17 cellular contexts compared by ENCODE assay signal in genomic region chr20:57699395-57699794, GRCh38. TPM values are rescaled to one million over a fixed set of nuclear protein-coding genes. Genes with fewer than 3 reads are reported as not detected.
DNase-seq lines count a peak whose midpoint lies in the region; ATAC-seq, FAIRE-seq and TF ChIP-seq lines count a peak whose summit lies in the region.
"Had no signal": no experiment of that assay in that cellular context is flagged by ENCODE, and none has a peak within 500 bp of the region (broad histone marks: within the 10 kb centered on the region; RNA-seq: fewer than 3 reads in every experiment).

No MANE protein-coding gene starts in this region.

- H3K27ac ChIP-seq in RWPE1 (peak overlapping the region; percentile 96), keratinocyte (ENCODE audit: control insufficient read depth, insufficient read depth, low read length) (peak overlapping the region; percentile 87)

- no peaks in the 10 kb centered on the region for H3K9me3 ChIP-seq in keratinocyte (ENCODE audit: control insufficient read depth, low read depth, low read length)
- no peaks in the 10 kb centered on the region for H3K9me3 ChIP-seq in Caco-2
- H3K9me3 ChIP-seq: esophagus squamous epithelium, mucosa of descending colon, SJSA1 had no signal

- H3K4me2 ChIP-seq in keratinocyte (ENCODE audit: control insufficient read depth, extremely low read depth, insufficient read depth, low read depth, low read length): peak overlapping the region; percentile 63

- POLR2A ChIA-PET in RWPE1 (lab: Yijun Ruan, JAX; ENCODE audit: low non-redundant PET) (interaction anchor here (2.1 to 2.3 kb wide), 2 partner anchors 9 to 10 kb away, joined by 11 to 12 read pairs; partner anchors contain the start of gene PMEPA1), Caco-2 (lab: Charles Lee) (no interaction called here)

- no peaks in the 10 kb centered on the region for H3K9me3 Mint-ChIP-seq in stimulated activated naive CD8-positive, alpha-beta T cell treated with anti-CD3 and anti-CD28 coated beads, Interleukin-15, Interleukin-2, amounts not matched to agents 100 ng/mL and 50 ng/mL, for 24 hours
- H3K9me3 Mint-ChIP-seq in stimulated activated naive CD8-positive, alpha-beta T cell treated with anti-CD3 and anti-CD28 coated beads, Interleukin-15, amount 100 ng/mL, for 72 hours: no peaks in the 10 kb centered on the region
- H3K9me3 Mint-ChIP-seq in activated T-helper 2 cell treated with anti-CD3 and anti-CD28 coated beads, Interferon-gamma antibody, Interleukin-2, Interleukin-4, amounts not matched to agents 10 μg/mL and 5 μg/mL and 100 μg/mL, durations not matched to agents 14 hours and 24 hours and 36 hours: no peaks in the 10 kb centered on the region
- no peaks in the 10 kb centered on the region for H3K9me3 Mint-ChIP-seq in Caco-2 (ENCODE audit: unreplicated experiment)
- H3K9me3 Mint-ChIP-seq: T-helper 2 cell treated with Interferon-gamma antibody and Interleukin-4, amounts not matched to agents 5 μg/mL and 100 μg/mL, for 36 hours had no signal

- peak overlapping the region; percentile 33 for H3K9ac ChIP-seq in keratinocyte (ENCODE audit: control insufficient read depth, extremely low read depth, insufficient read depth, low read length)

- peak overlapping the region in 1 of 3 experiments; percentile 39 for H3K4me3 ChIP-seq in keratinocyte (ENCODE audit: control insufficient read depth in 2 of 3, extremely low read depth in 1 of 3, insufficient read depth in 2 of 3, low read depth in 1 of 3, low read length in 3 of 3)
- H3K4me3 ChIP-seq in Caco-2 (ENCODE audit: low read depth, low read length): no peak overlapping the region
- H3K4me3 ChIP-seq: esophagus squamous epithelium, mucosa of descending colon, SJSA1 had no signal

- peaks cover 24% of the 10 kb centered on the region for H4K20me1 ChIP-seq in keratinocyte (ENCODE audit: control insufficient read depth, extremely low read depth, insufficient read depth, low read length)

- H3K4me3 Mint-ChIP-seq in stimulated activated naive CD8-positive, alpha-beta T cell treated with anti-CD3 and anti-CD28 coated beads, Interleukin-15, Interleukin-2, amounts not matched to agents 100 ng/mL and 50 ng/mL, for 24 hours: peak overlapping the region; percentile 43
- no peak overlapping the region for H3K4me3 Mint-ChIP-seq in stimulated activated naive CD8-positive, alpha-beta T cell treated with anti-CD3 and anti-CD28 coated beads, Interleukin-15, amount 100 ng/mL, for 72 hours
- no peak overlapping the region for H3K4me3 Mint-ChIP-seq in activated T-helper 2 cell treated with anti-CD3 and anti-CD28 coated beads, Interferon-gamma antibody, Interleukin-2, Interleukin-4, amounts not matched to agents 10 μg/mL and 5 μg/mL and 100 μg/mL, durations not matched to agents 14 hours and 24 hours and 36 hours (ENCODE audit: low read depth)
- H3K4me3 Mint-ChIP-seq in Caco-2 (ENCODE audit: unreplicated experiment): no peak overlapping the region
- H3K4me3 Mint-ChIP-seq: T-helper 2 cell treated with Interferon-gamma antibody and Interleukin-4, amounts not matched to agents 5 μg/mL and 100 μg/mL, for 36 hours had no signal

- H3K36me3 ChIP-seq in keratinocyte (ENCODE audit: control insufficient read depth in 2 of 2, extremely low read depth in 1 of 2, insufficient read depth in 2 of 2, low read length in 2 of 2): peaks cover 6 to 44% of the 10 kb centered on the region in 2 experiments
- no peaks in the 10 kb centered on the region for H3K36me3 ChIP-seq in Caco-2 (ENCODE audit: control insufficient read depth, insufficient read depth, low read length)
- H3K36me3 ChIP-seq: esophagus squamous epithelium, SJSA1 had no signal

- dilution Hi-C loops in keratinocyte (cut with MboI; ENCODE audit: extremely low pct_ligation_motif_present, low sequenced_read_pairs): no loop called here

- H3K4me1 ChIP-seq in keratinocyte (ENCODE audit: control insufficient read depth, extremely low read depth, insufficient read depth, low read length) (peaks cover 87% of the 10 kb centered on the region), Caco-2 (peaks cover 23% of the 10 kb centered on the region)

- TF ChIP-seq CTCF in RWPE1 (conservative IDR thresholded peaks at IDR 0.05; ENCODE audit: low read depth): no peak
- TF ChIP-seq CTCF in keratinocyte (optimal IDR thresholded peaks at IDR 0.05 in 1 of 3, IDR thresholded peaks at IDR 0.05 in 1 of 3, conservative IDR thresholded peaks at IDR 0.05 in 1 of 3; ENCODE audit: extremely low read depth in 1 of 3, insufficient read depth in 2 of 3, low read length in 3 of 3): no peak
- TF ChIP-seq CTCF in Caco-2 (IDR thresholded peaks at IDR 0.05; ENCODE audit: insufficient read depth in 1 of 2, low read depth in 1 of 2, low read length in 1 of 2, severe bottlenecking in 1 of 2, unreplicated experiment in 1 of 2): no peak

- H3K27me3 ChIP-seq in keratinocyte (ENCODE audit: control insufficient read depth, extremely low read depth, insufficient read depth, low read length): no peaks in the 10 kb centered on the region
- H3K27me3 ChIP-seq in Caco-2 (replicated peaks; ENCODE audit: control insufficient read depth, insufficient read depth, low read length): no peaks in the 10 kb centered on the region; the same call in none of the 2 replicates
- H3K27me3 ChIP-seq: SJSA1 had no signal

- H3K9me1 ChIP-seq in keratinocyte (ENCODE audit: control insufficient read depth, extremely low read depth, insufficient read depth, low read length): peaks cover 10% of the 10 kb centered on the region

- no peak for DNase-seq in stimulated activated naive CD8-positive, alpha-beta T cell treated with anti-CD3 and anti-CD28 coated beads, Interleukin-15, amount 100 ng/mL, for 72 hours
- DNase-seq in RWPE1 (ENCODE audit: low spot score) (no peak), keratinocyte (ENCODE audit: low read depth, low spot score) (no peak), Caco-2 (no peak), NCI-H128 (lab: John Stamatoyannopoulos, UW; ENCODE audit: unreplicated experiment) (no peak)
- no peak for DNase-seq in effector CD8-positive, alpha-beta T cell (lab: John Stamatoyannopoulos, UW)
- no peak for DNase-seq in activated T-helper 2 cell treated with anti-CD3 and anti-CD28 coated beads, Interferon-gamma antibody, Interleukin-2, Interleukin-4, amounts not matched to agents 10 μg/mL and 5 μg/mL and 100 μg/mL, durations not matched to agents 14 hours and 24 hours and 36 hours (ENCODE audit: low spot score)
- DNase-seq: amniotic stem cell; central memory CD4-positive, alpha-beta T cell; esophagus squamous epithelium; mucosa of descending colon; NCI-H1092 treated with DMSO at 0.1 percent for 48 hours; NCI-H524 had no signal

- H3K79me2 ChIP-seq in keratinocyte (ENCODE audit: control insufficient read depth, insufficient read depth, low read length): peaks cover 86% of the 10 kb centered on the region

- intact Hi-C loops in activated T-helper 2 cell treated with anti-CD3 and anti-CD28 coated beads, Interferon-gamma antibody, Interleukin-2, Interleukin-4, amounts not matched to agents 10 μg/mL and 5 μg/mL and 100 μg/mL, durations not matched to agents 14 hours and 24 hours and 36 hours (cut with micrococcal nuclease): loop anchor here (5.0 kb wide), 1 partner anchor 48 kb away; no protein-coding TSS in a partner anchor
- intact Hi-C loops in Caco-2 (cut with micrococcal nuclease; ENCODE audit: unreplicated experiment): no loop called here

- no peaks in the 10 kb centered on the region for H3K36me3 Mint-ChIP-seq in stimulated activated naive CD8-positive, alpha-beta T cell treated with anti-CD3 and anti-CD28 coated beads, Interleukin-15, Interleukin-2, amounts not matched to agents 100 ng/mL and 50 ng/mL, for 24 hours (ENCODE audit: low read depth)
- no peaks in the 10 kb centered on the region for H3K36me3 Mint-ChIP-seq in activated T-helper 2 cell treated with anti-CD3 and anti-CD28 coated beads, Interferon-gamma antibody, Interleukin-2, Interleukin-4, amounts not matched to agents 10 μg/mL and 5 μg/mL and 100 μg/mL, durations not matched to agents 14 hours and 24 hours and 36 hours (ENCODE audit: low read depth)
- H3K36me3 Mint-ChIP-seq in Caco-2 (ENCODE audit: insufficient read depth, unreplicated experiment): no peaks in the 10 kb centered on the region

- H2AFZ ChIP-seq in keratinocyte (ENCODE audit: control insufficient read depth, low read length): no peak overlapping the region

- BruUV-seq in Caco-2 (replicated peaks; lab: Mats Ljungman, UMichigan): no TSS peak

- FAIRE-seq in keratinocyte (lab: Jason Lieb, UNC): no peak

- CTCF ChIA-PET in RWPE1 (lab: Yijun Ruan, JAX) (interaction anchor here (0.7 to 1.0 kb wide), 3 partner anchors 8 to 580 kb away, joined by 3 to 6 read pairs (median 3); no protein-coding TSS in a partner anchor), Caco-2 (lab: Charles Lee) (interaction anchor here (1.6 kb wide), 1 partner anchor 11 kb away, joined by 5 read pairs; the partner anchor contains the start of gene PMEPA1)

- peaks cover 76% of the 10 kb centered on the region for H3K4me1 Mint-ChIP-seq in stimulated activated naive CD8-positive, alpha-beta T cell treated with anti-CD3 and anti-CD28 coated beads, Interleukin-15, Interleukin-2, amounts not matched to agents 100 ng/mL and 50 ng/mL, for 24 hours (ENCODE audit: low read depth)
- peaks cover 48% of the 10 kb centered on the region for H3K4me1 Mint-ChIP-seq in stimulated activated naive CD8-positive, alpha-beta T cell treated with anti-CD3 and anti-CD28 coated beads, Interleukin-15, amount 100 ng/mL, for 72 hours
- H3K4me1 Mint-ChIP-seq in activated T-helper 2 cell treated with anti-CD3 and anti-CD28 coated beads, Interferon-gamma antibody, Interleukin-2, Interleukin-4, amounts not matched to agents 10 μg/mL and 5 μg/mL and 100 μg/mL, durations not matched to agents 14 hours and 24 hours and 36 hours (ENCODE audit: low read depth): peaks cover 28% of the 10 kb centered on the region
- peaks cover 20% of the 10 kb centered on the region for H3K4me1 Mint-ChIP-seq in Caco-2 (ENCODE audit: low read depth, unreplicated experiment)

- no peak for ATAC-seq in stimulated activated naive CD8-positive, alpha-beta T cell treated with anti-CD3 and anti-CD28 coated beads, Interleukin-15, amount 100 ng/mL, for 72 hours
- ATAC-seq: left lobe of liver, mucosa of descending colon had no signal

- H3K27me3 Mint-ChIP-seq in stimulated activated naive CD8-positive, alpha-beta T cell treated with anti-CD3 and anti-CD28 coated beads, Interleukin-15, Interleukin-2, amounts not matched to agents 100 ng/mL and 50 ng/mL, for 24 hours: no peaks in the 10 kb centered on the region
- H3K27me3 Mint-ChIP-seq in stimulated activated naive CD8-positive, alpha-beta T cell treated with anti-CD3 and anti-CD28 coated beads, Interleukin-15, amount 100 ng/mL, for 72 hours: no peaks in the 10 kb centered on the region
- H3K27me3 Mint-ChIP-seq in activated T-helper 2 cell treated with anti-CD3 and anti-CD28 coated beads, Interferon-gamma antibody, Interleukin-2, Interleukin-4, amounts not matched to agents 10 μg/mL and 5 μg/mL and 100 μg/mL, durations not matched to agents 14 hours and 24 hours and 36 hours (ENCODE audit: low read depth): peaks cover 13% of the 10 kb centered on the region
- peaks cover 2% of the 10 kb centered on the region for H3K27me3 Mint-ChIP-seq in Caco-2 (ENCODE audit: insufficient read depth, unreplicated experiment)

- H3K27ac Mint-ChIP-seq in stimulated activated naive CD8-positive, alpha-beta T cell treated with anti-CD3 and anti-CD28 coated beads, Interleukin-15, Interleukin-2, amounts not matched to agents 100 ng/mL and 50 ng/mL, for 24 hours: peak overlapping the region; percentile 79
- peak overlapping the region in 1 of 2 donors; percentile 65 for H3K27ac Mint-ChIP-seq in stimulated activated naive CD8-positive, alpha-beta T cell treated with anti-CD3 and anti-CD28 coated beads, Interleukin-15, amount 100 ng/mL, for 72 hours
- no peak overlapping the region for H3K27ac Mint-ChIP-seq in activated T-helper 2 cell treated with anti-CD3 and anti-CD28 coated beads, Interferon-gamma antibody, Interleukin-2, Interleukin-4, amounts not matched to agents 10 μg/mL and 5 μg/mL and 100 μg/mL, durations not matched to agents 14 hours and 24 hours and 36 hours
- no peak overlapping the region for H3K27ac Mint-ChIP-seq in Caco-2 (ENCODE audit: unreplicated experiment)
- H3K27ac Mint-ChIP-seq: T-helper 2 cell treated with Interferon-gamma antibody and Interleukin-4, amounts not matched to agents 5 μg/mL and 100 μg/mL, for 36 hours had no signal

RNA-seq across cellular contexts. Expression of gene PMEPA1, which starts 10.4 kb away (rescaled TPM):
- 29.0 to 84.0 TPM (median 50.7 TPM) in 3 replicates for polyA plus RNA-seq in keratinocyte
- polyA plus RNA-seq in keratinocyte (2011; ENCODE audit: low read depth): 14.2 TPM
- polyA plus RNA-seq in keratinocyte (2011; cell fraction: cytosol; rRNA removed): 40.6 and 82.2 TPM in 2 replicates
- 70.2 and 80.4 TPM in 2 replicates for polyA plus RNA-seq in keratinocyte (2011; cell fraction: nucleus; rRNA removed)
- 20.6 and 151 TPM in 2 replicates for polyA plus RNA-seq in keratinocyte (2012; ENCODE audit: low replicate concordance)
- 41.7 to 94.9 TPM (median 50.4 TPM) in 3 replicates for polyA minus RNA-seq in keratinocyte
- 149 TPM for polyA minus RNA-seq in keratinocyte (2011; cell fraction: cytosol; rRNA and poly(A)+ RNA removed)
- 70.1 and 74.7 TPM in 2 replicates for polyA minus RNA-seq in keratinocyte (2011; cell fraction: nucleus; rRNA and poly(A)+ RNA removed)
- 0.99 and 1.1 TPM in 2 replicates for total RNA-seq in activated T-helper 2 cell treated with anti-CD3 and anti-CD28 coated beads, Interferon-gamma antibody, Interleukin-2, Interleukin-4, amounts not matched to agents 10 μg/mL and 5 μg/mL and 100 μg/mL, durations not matched to agents 14 hours and 24 hours and 36 hours
- 3.3 and 3.7 TPM in 2 replicates for total RNA-seq in Caco-2 (2022)
